Comparison of ENCODE assay signal across 8 cellular contexts in genomic region chr5:177473461-177473991, GRCh38. TPM values are rescaled to one million over a fixed set of nuclear protein-coding genes. Genes with fewer than 3 reads are reported as not detected.
DNase-seq lines count a peak whose midpoint lies in the region; ATAC-seq and TF ChIP-seq lines count a peak whose summit lies in the region.

TSS of gene DBN1 (minus strand) at chr5:177473634. CDS start at chr5:177473521, 113 bp downstream.

- H3K36me3 ChIP-seq in SK-N-MC (ENCODE audit: insufficient read depth, low read length) = peaks cover 39% of the 10 kb centered on the region
- no peaks in the 10 kb centered on the region for H3K36me3 ChIP-seq in endocrine pancreas (ENCODE audit: control insufficient read depth, insufficient read depth, low read length)
- no peaks in the 10 kb centered on the region for H3K36me3 ChIP-seq in mesendoderm (ENCODE audit: control insufficient read depth, insufficient read depth, low read length)
- peaks cover 0 to under 1% (median 0%) of the 10 kb centered on the region in 3 donors for H3K36me3 ChIP-seq in tibial nerve

- H3K4me2 ChIP-seq in mesendoderm (ENCODE audit: low read length) = peak within 1 kb of the TSS; percentile 72

- H3K9me3 ChIP-seq in SK-N-MC (ENCODE audit: low read depth, low read length) = no peaks in the 10 kb centered on the region
- H3K9me3 ChIP-seq in endocrine pancreas (ENCODE audit: control insufficient read depth, low read length) = no peaks in the 10 kb centered on the region
- H3K9me3 ChIP-seq in tibial nerve = no peaks in the 10 kb centered on the region

- peak; percentile 35 for ATAC-seq in HG02798 (IDR thresholded peaks at IDR 0.05; ENCODE audit: poor library complexity, unreplicated experiment)

- TF ChIP-seq CTCF in tibial nerve (IDR thresholded peaks at IDR 0.05) = no peak

- H3K18ac ChIP-seq in mesendoderm (ENCODE audit: low read length) = peak within 1 kb of the TSS; percentile 94

- H3K4ac ChIP-seq in mesendoderm (ENCODE audit: low read depth, low read length) = peak within 1 kb of the TSS; percentile 98

- H3K56ac ChIP-seq in mesendoderm (ENCODE audit: low read length) = peak within 1 kb of the TSS; percentile 97

- H2BK15ac ChIP-seq in mesendoderm (replicated peaks; ENCODE audit: low read depth) = no peak within 1 kb of the TSS

- H3K27me3 ChIP-seq in endocrine pancreas (ENCODE audit: control insufficient read depth, insufficient read depth, low read length) = no peaks in the 10 kb centered on the region
- H3K27me3 ChIP-seq in mesendoderm (ENCODE audit: insufficient read depth, low read length, poor library complexity) = no peaks in the 10 kb centered on the region
- H3K27me3 ChIP-seq in tibial nerve = no peaks in the 10 kb centered on the region

- H3K4me1 ChIP-seq in endocrine pancreas (ENCODE audit: control insufficient read depth, insufficient read depth, low read length) = no peaks in the 10 kb centered on the region
- H3K4me1 ChIP-seq in mesendoderm (ENCODE audit: control insufficient read depth, low read depth, low read length) = peaks cover 25% of the 10 kb centered on the region
- H3K4me1 ChIP-seq in tibial nerve = peaks cover 0 to 86% (median 25%) of the 10 kb centered on the region in 4 donors

- peaks cover 23% of the 10 kb centered on the region for H3K79me1 ChIP-seq in mesendoderm (ENCODE audit: low read length)

- peak within 1 kb of the TSS; percentile 97 for H3K23ac ChIP-seq in mesendoderm (ENCODE audit: low read length)

- DNase-seq in DMS79 treated with DMSO at 0.1 percent for 48 hours (lab: John Stamatoyannopoulos, UW) (peak; percentile 7), DMS79 (lab: John Stamatoyannopoulos, UW) (no peak), SK-N-MC (ENCODE audit: low read depth, low spot score) (no peak), mesendoderm (peak; percentile 76), tibial nerve (ENCODE audit: low spot score in 2 of 2) (no peak), NOMO-1 treated with DMSO at 0.1 percent for 48 hours (lab: John Stamatoyannopoulos, UW; ENCODE audit: unreplicated experiment) (no peak)

- H4K5ac ChIP-seq in mesendoderm (ENCODE audit: low read length) = no peak within 1 kb of the TSS

- H2AK5ac ChIP-seq in mesendoderm (ENCODE audit: low read length) = peak within 1 kb of the TSS; percentile 1

- H4K8ac ChIP-seq in mesendoderm (ENCODE audit: low read depth, low read length) = peak within 1 kb of the TSS; percentile 17

- H3K27ac ChIP-seq in SK-N-MC = peak within 1 kb of the TSS; percentile 76; the same call in 1 of the 2 replicates
- H3K27ac ChIP-seq in mesendoderm (ENCODE audit: low read depth, low read length) = peak within 1 kb of the TSS; percentile 89
- peak within 1 kb of the TSS; percentile 68 to 97 (median 88) for H3K27ac ChIP-seq in tibial nerve

- peak within 1 kb of the TSS; percentile 23 for H2BK120ac ChIP-seq in mesendoderm (ENCODE audit: low read depth, low read length)

- peak within 1 kb of the TSS; percentile 66 for H2BK5ac ChIP-seq in mesendoderm (ENCODE audit: low read length)

- WGBS in mesendoderm (ENCODE audit: extremely low coverage, insufficient coverage, low lambda C conversion rate) = no CpG with 5 or more reads among the region's 65 CpGs
- WGBS in tibial nerve, 2 donors = 5% methylated on average over 9 to 21 of the region's 65 CpGs

- H3K9ac ChIP-seq in SK-N-MC (ENCODE audit: insufficient read length) (peak within 1 kb of the TSS; percentile 87), endocrine pancreas (ENCODE audit: control insufficient read depth, insufficient read depth, low read length) (peak within 1 kb of the TSS; percentile 56), mesendoderm (ENCODE audit: low read length) (peak within 1 kb of the TSS; percentile 94)

- no peak for TF ChIP-seq POLR2A in tibial nerve (IDR thresholded peaks at IDR 0.05)

- TF ChIP-seq EP300 in tibial nerve (IDR thresholded peaks at IDR 0.05) = no peak

- H3K4me3 ChIP-seq in SK-N-MC (peak within 1 kb of the TSS; percentile 96), endocrine pancreas (ENCODE audit: control insufficient read depth, insufficient read depth, low read length) (no peak within 1 kb of the TSS), mesendoderm (ENCODE audit: low read length) (peak within 1 kb of the TSS; percentile 87), tibial nerve (peak within 1 kb of the TSS; percentile 69 to 85 (median 76))

- H3K79me2 ChIP-seq in mesendoderm (ENCODE audit: control insufficient read depth, insufficient read depth, low read length) = peaks cover 40% of the 10 kb centered on the region

RNA-seq across cellular contexts. Expression of gene DBN1, which starts in this region (rescaled TPM):
- polyA plus RNA-seq in mesendoderm (2013, experiment 1 of 2) = 305 TPM
- 309 TPM for polyA plus RNA-seq in mesendoderm (2013, experiment 2 of 2)
- total RNA-seq in tibial nerve = 100 to 1,000 TPM in 3 of 4 donors, 10 to 100 TPM in 1; 89.8 to 139 (median 111) TPM

Comparison
In these comparisons a context has a peak if more than half of its experiments do, and no peak if none do; other contexts are left out.
1. DNase-seq: peak in DMS79 treated with DMSO at 0.1 percent for 48 hours (single experiment) and mesendoderm (single experiment); none in DMS79 (single experiment), SK-N-MC (single experiment), tibial nerve (0 of 2) and NOMO-1 treated with DMSO at 0.1 percent for 48 hours (single experiment).
2. Peak in every context shown above with its lines, with median percentiles within 50 percentile points of each other: H3K27ac ChIP-seq and H3K9ac ChIP-seq.